In the genomic region with DNA sequence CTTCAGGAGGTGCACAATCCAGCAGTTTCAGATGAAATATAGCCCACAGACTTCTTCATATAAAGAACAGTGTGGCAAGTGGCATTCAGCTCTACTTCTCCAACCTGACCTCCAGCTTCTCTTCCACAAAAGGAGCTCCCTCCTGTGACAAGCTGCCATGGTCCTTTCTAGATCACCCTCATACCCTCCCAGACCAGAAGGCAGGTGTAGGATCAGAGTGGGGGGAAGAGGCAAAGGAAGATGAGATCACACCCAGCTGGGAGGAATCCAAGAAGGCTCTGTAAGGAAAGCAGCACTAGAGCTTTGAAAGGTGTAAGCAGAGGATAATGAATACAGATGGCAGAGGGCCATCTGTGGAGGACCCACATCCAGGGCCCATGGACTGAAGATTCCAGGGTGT, we compare ENCODE assay signal across 15 cellular contexts.
"Had no signal": no experiment of that assay in that cellular context is flagged by ENCODE, and none has a peak within 500 bp of the region (broad histone marks: within the 10 kb centered on the region; RNA-seq: fewer than 3 reads in every experiment).

No MANE protein-coding gene starts in this region.

- H3K9me3 ChIP-seq: lower lobe of right lung, thyroid gland, vagina had no signal

- H3K9ac ChIP-seq: parathyroid adenoma had no signal

- H3K4me1 ChIP-seq: parathyroid adenoma, vagina had no signal

- H3K4me3 Mint-ChIP-seq: activated CD4-positive, alpha-beta memory T cell treated with anti-CD3 and anti-CD28 coated beads, Interleukin-2, amount 10 ng/mL, durations not matched to agents 7 days and 5 days; activated CD4-positive, alpha-beta T cell treated with anti-CD3 and anti-CD28 coated beads for 36 hours; activated naive CD8-positive, alpha-beta T cell had no signal

- ATAC-seq: activated CD4-positive, alpha-beta T cell treated with anti-CD3 and anti-CD28 coated beads for 36 hours; esophagus mucosa; lower lobe of right lung had no signal

- H3K27ac Mint-ChIP-seq: activated CD4-positive, alpha-beta memory T cell treated with anti-CD3 and anti-CD28 coated beads, Interleukin-2, amount 10 ng/mL, durations not matched to agents 7 days and 5 days; activated CD4-positive, alpha-beta T cell treated with anti-CD3 and anti-CD28 coated beads for 36 hours; activated naive CD8-positive, alpha-beta T cell had no signal

- DNase-seq: activated CD4-positive, alpha-beta memory T cell treated with anti-CD3 and anti-CD28 coated beads, Interleukin-2, amount 10 ng/mL, durations not matched to agents 7 days and 5 days; activated CD4-positive, alpha-beta T cell treated with anti-CD3 and anti-CD28 coated beads for 36 hours; activated gamma-delta T cell; activated T-cell treated with anti-CD3 and anti-CD28 coated beads, Interleukin-2, amount 50 U/mL, for 48 hours; anterior cingulate cortex; dorsolateral prefrontal cortex; hypothalamus; lower lobe of right lung; midbrain; retina; thyroid gland had no signal

- H3K4me3 ChIP-seq: dorsolateral prefrontal cortex, lower lobe of right lung, thyroid gland, vagina had no signal

- H3K27me3 Mint-ChIP-seq: activated CD4-positive, alpha-beta memory T cell treated with anti-CD3 and anti-CD28 coated beads, Interleukin-2, amount 10 ng/mL, durations not matched to agents 7 days and 5 days; activated CD4-positive, alpha-beta T cell treated with anti-CD3 and anti-CD28 coated beads for 36 hours; activated naive CD8-positive, alpha-beta T cell had no signal

- H3K27ac ChIP-seq: dorsolateral prefrontal cortex, lower lobe of right lung, parathyroid adenoma, thyroid gland, vagina had no signal

- H3K79me2 ChIP-seq: parathyroid adenoma had no signal

- H3K9me3 Mint-ChIP-seq: activated CD4-positive, alpha-beta memory T cell treated with anti-CD3 and anti-CD28 coated beads, Interleukin-2, amount 10 ng/mL, durations not matched to agents 7 days and 5 days had no signal

- H2AFZ ChIP-seq: parathyroid adenoma had no signal

- H3K27me3 ChIP-seq: dorsolateral prefrontal cortex, thyroid gland, vagina had no signal
